1 cellular context compared by ENCODE assay signal in genomic region chr10:16751244-16751643, GRCh38.
TF ChIP-seq lines count a peak whose summit lies in the region.

No MANE protein-coding gene starts in this region.

TF ChIP-seq in WTC11, 78 proteins besides CTCF, POLR2A, EP300 and RAD21 (continued from another document):
- TF ChIP-seq, protein P1, sequence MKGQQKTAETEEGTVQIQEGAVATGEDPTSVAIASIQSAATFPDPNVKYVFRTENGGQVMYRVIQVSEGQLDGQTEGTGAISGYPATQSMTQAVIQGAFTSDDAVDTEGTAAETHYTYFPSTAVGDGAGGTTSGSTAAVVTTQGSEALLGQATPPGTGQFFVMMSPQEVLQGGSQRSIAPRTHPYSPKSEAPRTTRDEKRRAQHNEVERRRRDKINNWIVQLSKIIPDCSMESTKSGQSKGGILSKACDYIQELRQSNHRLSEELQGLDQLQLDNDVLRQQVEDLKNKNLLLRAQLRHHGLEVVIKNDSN (CRISPR knock-in tag; IDR thresholded peaks at IDR 0.05): 0 out of 2 replicates have a peak, but pooled peaks have one; percentile 30
